In the genomic region with DNA sequence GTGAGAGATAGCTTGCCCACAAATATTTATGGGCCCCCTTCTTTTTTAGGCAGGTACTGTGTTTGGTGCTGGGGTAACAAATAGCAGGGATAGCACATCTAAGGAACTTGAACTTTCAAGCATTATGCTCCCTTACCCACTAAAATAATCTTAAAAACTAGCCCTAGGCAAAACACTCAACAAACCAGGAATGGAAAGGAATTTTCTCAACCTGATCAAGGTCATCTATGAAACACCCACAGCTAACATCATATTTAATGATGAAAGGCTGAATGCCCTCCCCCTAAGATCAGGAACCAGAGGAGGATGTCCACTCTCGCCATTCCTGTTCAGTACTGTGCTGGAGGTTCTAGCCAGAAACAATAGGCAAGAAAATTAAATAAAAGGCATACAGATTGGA, we compare ENCODE assay signal across 30 cellular contexts.
"Had no signal": no experiment of that assay in that cellular context is flagged by ENCODE, and none has a peak within 500 bp of the region (broad histone marks: within the 10 kb centered on the region; RNA-seq: fewer than 3 reads in every experiment).

No MANE protein-coding gene starts in this region.

- H3K79me2 ChIP-seq: parathyroid adenoma had no signal

- H3K9me3 ChIP-seq: neutrophil, ovary, psoas muscle, right lobe of liver, sigmoid colon, stomach, testis, tibial artery, transverse colon, upper lobe of right lung, uterus had no signal

- H3K27me3 ChIP-seq: neutrophil, ovary, right lobe of liver, sigmoid colon, stomach, testis, tibial artery, transverse colon, upper lobe of right lung, uterus had no signal

- H3K9me3 Mint-ChIP-seq: naive thymus-derived CD8-positive, alpha-beta T cell; natural killer cell treated with Interleukin-12 subunit alpha and Interleukin-12 subunit beta and Interleukin-15 and Interleukin-18, amount 100 ng/mL, for 72 hours; nephron progenitor cell; neural crest cell; stimulated activated effector memory CD8-positive, alpha-beta T cell treated with anti-CD3 and anti-CD28 coated beads, Interleukin-12 subunit alpha, Interleukin-12 subunit beta, amount 100 ng/mL, for 72 hours; stimulated activated naive B cell treated with anti-CD40 and anti-IgM and Interleukin-4, amounts not matched to agents 10 μg/mL and 1 μg/mL and 100 μg/mL, for 72 hours; stimulated activated naive CD8-positive, alpha-beta T cell treated with anti-CD3 and anti-CD28 coated beads, Interleukin-15, Interleukin-2, amounts not matched to agents 100 ng/mL and 50 ng/mL, for 24 hours; type B pancreatic cell had no signal

- DNase-seq: naive thymus-derived CD8-positive, alpha-beta T cell; nephron progenitor cell; nucleus accumbens; ovary; posterior cingulate gyrus; psoas muscle; right cardiac atrium; right lobe of liver; sigmoid colon; small intestine; stimulated activated CD4-positive, alpha-beta T cell treated with anti-CD3 and anti-CD28 coated beads, Interleukin-15, amount 100 ng/mL, for 24 hours; stimulated activated CD4-positive, alpha-beta T cell treated with anti-CD3 and anti-CD28 coated beads, Interleukin-2, amount 100 ng/mL, for 24 hours; stimulated activated CD4-positive, alpha-beta T cell treated with anti-CD3 and anti-CD28 coated beads, Interleukin-2, amount 100 ng/mL, for 48 hours; stimulated activated CD4-positive, alpha-beta T cell treated with anti-CD3 and anti-CD28 coated beads, Interleukin-4, amount 100 ng/mL, for 24 hours; stimulated activated naive B cell treated with anti-CD40 and anti-IgM and Interleukin-4, amounts not matched to agents 10 μg/mL and 1 μg/mL and 100 μg/mL, for 72 hours; stimulated activated naive CD4-positive, alpha-beta T cell treated with Interleukin-2 at 50 U/mL for 16 hours; stomach; testis; tibial artery; transverse colon; upper lobe of right lung; uterus had no signal

- H2AFZ ChIP-seq: parathyroid adenoma had no signal

- H3K4me3 ChIP-seq: ovary, psoas muscle, right lobe of liver, sigmoid colon, stomach, testis, tibial artery, transverse colon, upper lobe of right lung, uterus had no signal

- H3K36me3 ChIP-seq: neutrophil, ovary, right lobe of liver, sigmoid colon, stomach, tibial artery, transverse colon, upper lobe of right lung, uterus had no signal

- H3K27ac Mint-ChIP-seq: naive thymus-derived CD8-positive, alpha-beta T cell; natural killer cell treated with Interleukin-12 subunit alpha and Interleukin-12 subunit beta and Interleukin-15 and Interleukin-18, amount 100 ng/mL, for 72 hours; nephron progenitor cell; progenitor cell of endocrine pancreas; stimulated activated effector memory CD8-positive, alpha-beta T cell treated with anti-CD3 and anti-CD28 coated beads, Interleukin-12 subunit alpha, Interleukin-12 subunit beta, amount 100 ng/mL, for 72 hours; stimulated activated naive B cell treated with anti-CD40 and anti-IgM and Interleukin-4, amounts not matched to agents 10 μg/mL and 1 μg/mL and 100 μg/mL, for 72 hours; stimulated activated naive CD8-positive, alpha-beta T cell treated with anti-CD3 and anti-CD28 coated beads, Interleukin-15, Interleukin-2, amounts not matched to agents 100 ng/mL and 50 ng/mL, for 24 hours; type B pancreatic cell had no signal

- H3K4me1 Mint-ChIP-seq: stimulated activated effector memory CD8-positive, alpha-beta T cell treated with anti-CD3 and anti-CD28 coated beads, Interleukin-12 subunit alpha, Interleukin-12 subunit beta, amount 100 ng/mL, for 72 hours; stimulated activated naive B cell treated with anti-CD40 and anti-IgM and Interleukin-4, amounts not matched to agents 10 μg/mL and 1 μg/mL and 100 μg/mL, for 72 hours had no signal

- H3K27me3 Mint-ChIP-seq: stimulated activated naive B cell treated with anti-CD40 and anti-IgM and Interleukin-4, amounts not matched to agents 10 μg/mL and 1 μg/mL and 100 μg/mL, for 72 hours; stimulated activated naive CD8-positive, alpha-beta T cell treated with anti-CD3 and anti-CD28 coated beads, Interleukin-15, Interleukin-2, amounts not matched to agents 100 ng/mL and 50 ng/mL, for 24 hours had no signal

- H3K36me3 Mint-ChIP-seq: naive thymus-derived CD8-positive, alpha-beta T cell; natural killer cell treated with Interleukin-12 subunit alpha and Interleukin-12 subunit beta and Interleukin-15 and Interleukin-18, amount 100 ng/mL, for 72 hours; type B pancreatic cell had no signal

- H3K4me1 ChIP-seq: parathyroid adenoma, psoas muscle, right lobe of liver, sigmoid colon, stomach, testis, tibial artery, upper lobe of right lung, uterus had no signal

- H3K4me3 Mint-ChIP-seq: naive thymus-derived CD8-positive, alpha-beta T cell; natural killer cell treated with Interleukin-12 subunit alpha and Interleukin-12 subunit beta and Interleukin-15 and Interleukin-18, amount 100 ng/mL, for 72 hours; nephron progenitor cell; stimulated activated effector memory CD8-positive, alpha-beta T cell treated with anti-CD3 and anti-CD28 coated beads, Interleukin-12 subunit alpha, Interleukin-12 subunit beta, amount 100 ng/mL, for 72 hours; stimulated activated naive B cell treated with anti-CD40 and anti-IgM and Interleukin-4, amounts not matched to agents 10 μg/mL and 1 μg/mL and 100 μg/mL, for 72 hours; stimulated activated naive CD8-positive, alpha-beta T cell treated with anti-CD3 and anti-CD28 coated beads, Interleukin-15, Interleukin-2, amounts not matched to agents 100 ng/mL and 50 ng/mL, for 24 hours; type B pancreatic cell had no signal

- H3K27ac ChIP-seq: neutrophil, ovary, parathyroid adenoma, psoas muscle, right lobe of liver, sigmoid colon, stomach, testis, tibial artery, transverse colon, upper lobe of right lung, uterus had no signal
